19 cellular contexts compared by ENCODE assay signal in the genomic region with DNA sequence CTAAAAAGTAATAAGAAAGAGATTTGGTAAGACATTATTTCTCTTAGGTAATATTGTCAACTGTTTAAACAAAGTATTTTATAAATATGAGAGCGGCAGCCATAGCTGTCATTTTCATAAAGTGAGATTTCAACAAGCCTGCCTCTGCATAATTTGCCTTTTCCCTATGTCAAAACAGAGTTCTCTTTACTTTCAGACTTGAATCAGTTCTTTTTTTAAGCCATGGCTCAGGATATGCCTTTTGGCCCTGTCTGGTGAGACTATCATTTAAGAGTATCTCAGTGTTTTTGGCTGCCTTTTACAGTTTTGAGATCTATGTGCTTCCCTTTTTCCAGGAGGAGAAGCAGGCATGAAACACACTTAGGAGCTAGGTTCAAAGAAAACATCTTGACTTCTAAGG. TPM values are rescaled to one million over a fixed set of nuclear protein-coding genes. Genes with fewer than 3 reads are reported as not detected.
DNase-seq lines count a peak whose midpoint lies in the region; ATAC-seq and TF ChIP-seq lines count a peak whose summit lies in the region.
"Had no signal": no experiment of that assay in that cellular context is flagged by ENCODE, and none has a peak within 500 bp of the region (broad histone marks: within the 10 kb centered on the region; RNA-seq: fewer than 3 reads in every experiment).

No MANE protein-coding gene starts in this region.

- H3K4me3 ChIP-seq in Loucy (ENCODE audit: low read length, poor library complexity, severe bottlenecking) (no peak overlapping the region), smooth muscle cell (no peak overlapping the region)
- H3K4me3 ChIP-seq: A549, BLaER1 had no signal

- peak; percentile 10 for ATAC-seq in GM18868 (IDR thresholded peaks at IDR 0.05; ENCODE audit: unreplicated experiment)
- ATAC-seq: A549, Panc1 had no signal

- WGBS in smooth muscle cell (ENCODE audit: low lambda C conversion rate): 100% methylated on average over 1 of the region's 1 CpG

- H3K9me3 ChIP-seq in Loucy (ENCODE audit: insufficient read depth, low read depth, low read length): no peaks in the 10 kb centered on the region
- no peaks in the 10 kb centered on the region for H3K9me3 ChIP-seq in smooth muscle cell (replicated peaks; ENCODE audit: low read depth)
- H3K9me3 ChIP-seq: A549, BLaER1 had no signal

- no peak overlapping the region for H3K9ac ChIP-seq in Loucy (ENCODE audit: low read depth, low read length, poor library complexity, severe bottlenecking)
- H3K9ac ChIP-seq in smooth muscle cell (ENCODE audit: low read depth): no peak overlapping the region
- H3K9ac ChIP-seq: BLaER1 had no signal

- H3K4me1 ChIP-seq in Loucy (ENCODE audit: insufficient read depth, low read length, poor library complexity, severe bottlenecking) (no peaks in the 10 kb centered on the region), smooth muscle cell (ENCODE audit: low read depth) (no peaks in the 10 kb centered on the region)
- H3K4me1 ChIP-seq: A549, BLaER1 had no signal

- H3K36me3 ChIP-seq in Loucy (ENCODE audit: insufficient read depth, low read length): no peaks in the 10 kb centered on the region
- peaks cover 6% of the 10 kb centered on the region for H3K36me3 ChIP-seq in smooth muscle cell (ENCODE audit: low read depth)
- H3K36me3 ChIP-seq: BLaER1 had no signal

- H3K27ac ChIP-seq in smooth muscle cell (ENCODE audit: low read depth): peak overlapping the region; percentile 30
- H3K27ac ChIP-seq: A549, BLaER1 had no signal

- H4K20me1 ChIP-seq in Loucy (ENCODE audit: insufficient read depth, low read length, poor library complexity, severe bottlenecking) (no peaks in the 10 kb centered on the region), smooth muscle cell (ENCODE audit: low read depth) (no peaks in the 10 kb centered on the region)
- H4K20me1 ChIP-seq: BLaER1 had no signal

- H3F3A ChIP-seq in Loucy (ENCODE audit: low read depth) (no peaks in the 10 kb centered on the region), smooth muscle cell (ENCODE audit: low read depth) (no peaks in the 10 kb centered on the region)

- H3K79me2 ChIP-seq in Loucy (ENCODE audit: insufficient read depth, low read length) (no peaks in the 10 kb centered on the region), smooth muscle cell (ENCODE audit: low read depth) (no peaks in the 10 kb centered on the region)

- H2AFZ ChIP-seq in Loucy (ENCODE audit: low read length) (peak overlapping the region; percentile 76; the same call in 1 of the 2 replicates), smooth muscle cell (ENCODE audit: low read depth) (peak overlapping the region; percentile 8)

- TF ChIP-seq CTCF in Loucy (conservative IDR thresholded peaks at IDR 0.05; ENCODE audit: low read length) (no peak), smooth muscle cell (IDR thresholded peaks at IDR 0.05; ENCODE audit: borderline replicate concordance, insufficient read depth, poor library complexity, severe bottlenecking) (no peak)

- no peaks in the 10 kb centered on the region for H3K9me2 ChIP-seq in Loucy (replicated peaks; ENCODE audit: low read depth, low read length)

- H3K27me3 ChIP-seq in Loucy (ENCODE audit: insufficient read depth, low read length, poor library complexity, severe bottlenecking) (no peaks in the 10 kb centered on the region), smooth muscle cell (ENCODE audit: low read depth) (no peaks in the 10 kb centered on the region)
- H3K27me3 ChIP-seq: BLaER1 had no signal

- DNase-seq in medulla oblongata (ENCODE audit: extremely low spot score) (peak; percentile 23), smooth muscle cell (lab: John Stamatoyannopoulos, UW; ENCODE audit: unreplicated experiment) (no peak), cerebellum (ENCODE audit: low spot score) (no peak), anterior cingulate cortex (lab: John Stamatoyannopoulos, UW) (no peak)
- DNase-seq in activated T-cell treated with anti-CD3 and anti-CD28 coated beads, Interleukin-2, amount 50 U/mL, for 1 hour: no peak
- DNase-seq: Calu3; CD4-positive, alpha-beta memory T cell; NCI-H1105 treated with DMSO at 0.1 percent for 48 hours; NCI-H1694; NCI-H2081 treated with DMSO at 0.1 percent for 48 hours; NCI-H510A; NCI-H82 had no signal

- H3K4me2 ChIP-seq in Loucy (ENCODE audit: low read depth, low read length, poor library complexity, severe bottlenecking) (no peak overlapping the region), smooth muscle cell (no peak overlapping the region)
- H3K4me2 ChIP-seq: A549, BLaER1 had no signal

RNA-seq across cellular contexts. Expression of a gene that starts 7.5 kb away (rescaled TPM):
- total RNA-seq in smooth muscle cell: 269 and 295 TPM in 2 replicates
- polyA plus RNA-seq in smooth muscle cell: 138 and 172 TPM in 2 replicates
- 35.9 TPM for total RNA-seq in cerebellum
- total RNA-seq: CD4-positive, alpha-beta memory T cell; H1 had no signal
- polyA plus RNA-seq: A549; CD4-positive, alpha-beta memory T cell; H1; IgD-negative memory B cell had no signal
